In the genomic region with DNA sequence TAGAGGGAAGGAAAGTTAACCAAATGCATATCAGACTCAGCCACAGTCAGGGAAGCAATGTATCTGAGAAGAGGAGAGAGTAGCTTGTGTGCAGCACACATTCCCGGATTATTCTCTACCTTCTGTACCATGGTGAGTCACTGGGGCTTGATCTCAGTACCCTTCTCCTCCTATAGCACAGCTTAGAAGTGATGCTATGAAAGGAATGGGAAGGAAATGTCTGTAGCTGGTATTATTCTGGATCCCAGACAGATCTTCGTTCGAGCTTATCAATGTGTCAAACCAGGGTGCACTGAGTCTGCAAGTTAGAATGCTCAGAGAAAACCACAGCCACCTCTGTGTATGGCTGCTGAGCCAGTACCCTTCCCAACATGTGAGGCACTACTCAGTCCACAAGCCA, we compare ENCODE assay signal across 18 cellular contexts.
A peak's percentile ranks its signal among the peaks of the same experiment; 100 is the strongest.
DNase-seq lines count a peak whose midpoint lies in the region; ATAC-seq and TF ChIP-seq lines count a peak whose summit lies in the region.
"Had no signal": no experiment of that assay in that cellular context is flagged by ENCODE, and none has a peak within 500 bp of the region (broad histone marks: within the 10 kb centered on the region; RNA-seq: fewer than 3 reads in every experiment).

No MANE protein-coding gene starts in this region.

- no peaks in the 10 kb centered on the region for H3K27me3 Mint-ChIP-seq in activated naive CD8-positive, alpha-beta T cell
- no peaks in the 10 kb centered on the region for H3K27me3 Mint-ChIP-seq in activated naive CD8-positive, alpha-beta T cell treated with anti-CD3 and anti-CD28 coated beads, Interleukin-2, amount 50 U/mL, for 24 hours

- 80 to 94% (median 92%) methylated on average over 3 of the region's 3 CpGs for WGBS in stomach, 5 donors

- H3K36me3 Mint-ChIP-seq in activated naive CD8-positive, alpha-beta T cell = peaks cover 7% of the 10 kb centered on the region
- peaks cover 31% of the 10 kb centered on the region for H3K36me3 Mint-ChIP-seq in activated naive CD8-positive, alpha-beta T cell treated with anti-CD3 and anti-CD28 coated beads, Interleukin-2, amount 50 U/mL, for 24 hours (ENCODE audit: low read depth)

- peak overlapping the region; percentile 28 for H3K27ac Mint-ChIP-seq in activated naive CD8-positive, alpha-beta T cell
- no peak overlapping the region for H3K27ac Mint-ChIP-seq in activated naive CD8-positive, alpha-beta T cell treated with anti-CD3 and anti-CD28 coated beads, Interleukin-2, amount 50 U/mL, for 24 hours

- DNase-seq in activated naive CD8-positive, alpha-beta T cell treated with anti-CD3 and anti-CD28 coated beads, Interleukin-2, amount 50 U/mL, for 24 hours = no peak
- peak; percentile 29 for DNase-seq in astrocyte of the spinal cord (ENCODE audit: low read depth, low spot score)
- DNase-seq in foreskin keratinocyte = peak in 1 of 2 donors; percentile 40
- DNase-seq in DMS79 treated with DMSO at 0.1 percent for 48 hours (lab: John Stamatoyannopoulos, UW) = no peak
- DNase-seq in NCI-H2107 treated with DMSO at 0.1 percent for 48 hours (lab: John Stamatoyannopoulos, UW; ENCODE audit: unreplicated experiment) = no peak
- no peak for DNase-seq in stomach
- no peak for DNase-seq in anterior cingulate cortex (lab: John Stamatoyannopoulos, UW)
- DNase-seq: COR-L47, KG1, NCI-H1417 treated with DMSO at 0.1 percent for 48 hours, NCI-H1930, NCI-H2171 treated with DMSO at 0.1 percent for 48 hours, NCI-H446 treated with DMSO at 0.1 percent for 48 hours, NCI-H748 treated with DMSO at 0.1 percent for 48 hours, PC-3 had no signal

- H3K4me1 ChIP-seq in foreskin keratinocyte = no peaks in the 10 kb centered on the region
- H3K4me1 ChIP-seq in stomach = no peaks in the 10 kb centered on the region

- H3K4me1 Mint-ChIP-seq in activated naive CD8-positive, alpha-beta T cell (ENCODE audit: low read depth) = no peaks in the 10 kb centered on the region
- no peaks in the 10 kb centered on the region for H3K4me1 Mint-ChIP-seq in activated naive CD8-positive, alpha-beta T cell treated with anti-CD3 and anti-CD28 coated beads, Interleukin-2, amount 50 U/mL, for 24 hours

- H3K4me3 ChIP-seq in astrocyte of the spinal cord (ENCODE audit: low read depth, low read length) = no peak overlapping the region
- no peak overlapping the region for H3K4me3 ChIP-seq in stomach
- H3K4me3 ChIP-seq: BLaER1 treated with 17β-estradiol and CSF1 and Interleukin-3, amounts not matched to agents 10 nM and 100 nM had no signal

- H3K36me3 ChIP-seq in stomach = peaks cover 37 to 100% (median 99%) of the 10 kb centered on the region in 4 donors

- H3K27me3 ChIP-seq in foreskin keratinocyte (no peaks in the 10 kb centered on the region), stomach (no peaks in the 10 kb centered on the region)
- H3K27me3 ChIP-seq: BLaER1 treated with 17β-estradiol and CSF1 and Interleukin-3, amounts not matched to agents 10 nM and 100 nM had no signal

- no peak overlapping the region for H3K27ac ChIP-seq in foreskin keratinocyte
- no peak overlapping the region for H3K27ac ChIP-seq in stomach
- H3K27ac ChIP-seq: BLaER1 treated with 17β-estradiol and CSF1 and Interleukin-3, amounts not matched to agents 10 nM and 100 nM; RWPE1 had no signal

- intact Hi-C loops in stomach (cut with DNase I; ENCODE audit: low total_unique reads) = loop anchor here (5.0 kb wide), 1 partner anchor 627 kb away; no protein-coding TSS in a partner anchor

- H3K9me3 ChIP-seq in stomach = no peaks in the 10 kb centered on the region
- H3K9me3 ChIP-seq: BLaER1 treated with 17β-estradiol and CSF1 and Interleukin-3, amounts not matched to agents 10 nM and 100 nM had no signal

- no peaks in the 10 kb centered on the region for H3K9me3 Mint-ChIP-seq in activated naive CD8-positive, alpha-beta T cell (ENCODE audit: low read depth)
- no peaks in the 10 kb centered on the region for H3K9me3 Mint-ChIP-seq in activated naive CD8-positive, alpha-beta T cell treated with anti-CD3 and anti-CD28 coated beads, Interleukin-2, amount 50 U/mL, for 24 hours

- in situ Hi-C loops in astrocyte of the spinal cord (cut with HindIII; ENCODE audit: low sequenced_read_pairs) = no loop called here

- ATAC-seq in activated naive CD8-positive, alpha-beta T cell treated with anti-CD3 and anti-CD28 coated beads, Interleukin-2, amount 50 U/mL, for 24 hours = no peak
- ATAC-seq in foreskin keratinocyte = peak; percentile 36
- ATAC-seq: PC-3 had no signal

- TF ChIP-seq CTCF in astrocyte of the spinal cord (IDR thresholded peaks at IDR 0.05; ENCODE audit: low read depth, low read length) (no peak), foreskin keratinocyte (conservative IDR thresholded peaks at IDR 0.05) (no peak), stomach (IDR thresholded peaks at IDR 0.05) (no peak)

- TF ChIP-seq POLR2A in stomach (IDR thresholded peaks at IDR 0.05) = no peak

- TF ChIP-seq EP300 in stomach (IDR thresholded peaks at IDR 0.05) = no peak

- H3K4me3 Mint-ChIP-seq in activated naive CD8-positive, alpha-beta T cell = no peak overlapping the region
- no peak overlapping the region for H3K4me3 Mint-ChIP-seq in activated naive CD8-positive, alpha-beta T cell treated with anti-CD3 and anti-CD28 coated beads, Interleukin-2, amount 50 U/mL, for 24 hours
